12 cellular contexts compared by ENCODE assay signal in the genomic region with DNA sequence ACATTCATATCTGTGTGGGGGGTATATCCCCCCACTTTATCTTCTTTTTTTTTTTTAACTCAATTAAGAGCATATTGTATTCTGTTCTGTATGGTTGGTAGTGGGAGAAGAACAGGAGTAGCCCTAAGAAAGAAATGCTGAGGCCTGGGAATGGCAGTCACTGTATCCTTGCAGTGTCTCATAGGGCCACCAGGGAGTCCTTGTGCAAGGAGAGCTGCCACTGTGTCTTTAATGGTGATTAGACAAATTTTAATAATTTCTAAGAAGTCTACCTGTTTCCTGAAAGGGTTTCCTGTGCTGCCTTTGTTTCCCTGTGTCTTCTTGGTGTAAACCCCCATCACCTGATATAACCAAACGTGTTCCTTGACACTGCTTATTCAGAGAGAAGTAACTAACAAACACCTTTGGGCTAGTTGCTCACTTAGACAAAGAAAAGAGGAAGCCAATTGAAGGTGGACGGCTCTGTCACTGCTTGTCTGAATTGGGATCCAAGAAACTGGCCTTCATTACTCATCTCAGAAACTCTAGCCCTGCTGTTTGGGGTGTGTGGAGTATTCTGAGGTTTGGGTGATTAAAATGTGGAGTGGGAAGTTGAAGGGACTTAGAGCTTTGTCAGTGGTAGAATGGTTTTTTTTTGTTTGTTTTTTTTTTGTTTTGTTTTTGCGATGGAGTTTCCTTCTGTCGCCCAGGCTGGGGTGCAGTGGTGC. TPM values are rescaled to one million over a fixed set of nuclear protein-coding genes. Genes with fewer than 3 reads are reported as not detected.
DNase-seq lines count a peak whose midpoint lies in the region; ATAC-seq and TF ChIP-seq lines count a peak whose summit lies in the region.
"Had no signal": no experiment of that assay in that cellular context is flagged by ENCODE, and none has a peak within 500 bp of the region (broad histone marks: within the 10 kb centered on the region; RNA-seq: fewer than 3 reads in every experiment).

No MANE protein-coding gene starts in this region.

- H3K36me3 Mint-ChIP-seq in activated naive CD8-positive, alpha-beta T cell treated with anti-CD3 and anti-CD28 coated beads for 36 hours: no peaks in the 10 kb centered on the region
- H3K36me3 Mint-ChIP-seq: immature natural killer cell had no signal

- peak; percentile 23 for DNase-seq in GM13977 (ENCODE audit: low spot score)
- peak in 1 of 2 donors; percentile 38 for DNase-seq in fibroblast of lung (ENCODE audit: low read depth in 2 of 2)
- no peak for DNase-seq in activated naive CD8-positive, alpha-beta T cell treated with anti-CD3 and anti-CD28 coated beads for 36 hours
- no peak for DNase-seq in right cardiac atrium
- DNase-seq in activated CD8-positive, alpha-beta memory T cell treated with anti-CD3 and anti-CD28 coated beads, Interleukin-2, amount 50 U/mL, for 48 hours: no peak
- no peak for DNase-seq in SIG-M5 treated with dmso at 0.1 percent for 504 hours (lab: John Stamatoyannopoulos, UW; ENCODE audit: unreplicated experiment)
- DNase-seq: DND-41, immature natural killer cell had no signal

- no peaks in the 10 kb centered on the region for H3K79me2 ChIP-seq in fibroblast of lung (ENCODE audit: control insufficient read depth, insufficient read depth, low read length)

- H3K9me3 ChIP-seq in fibroblast of lung (ENCODE audit: control insufficient read depth, insufficient read depth, low read depth, low read length) (no peaks in the 10 kb centered on the region), right cardiac atrium (ENCODE audit: control insufficient read depth, low read length) (no peaks in the 10 kb centered on the region)

- TF ChIP-seq CTCF in GM13977 (IDR thresholded peaks at IDR 0.05; ENCODE audit: extremely low read depth, insufficient read depth, missing control alignments) (no peak), fibroblast of lung (conservative IDR thresholded peaks at IDR 0.05 in 1 of 2, IDR thresholded peaks at IDR 0.05 in 1 of 2; ENCODE audit: low read depth in 1 of 2, low read length in 2 of 2) (no peak)

- H3K9me3 Mint-ChIP-seq in activated naive CD8-positive, alpha-beta T cell treated with anti-CD3 and anti-CD28 coated beads for 36 hours: no peaks in the 10 kb centered on the region
- H3K9me3 Mint-ChIP-seq: central memory CD8-positive, alpha-beta T cell; immature natural killer cell had no signal

- intact Hi-C loops in right cardiac atrium (cut with DNase I): no loop called here

- peaks cover 2% of the 10 kb centered on the region for H3K27me3 Mint-ChIP-seq in activated naive CD8-positive, alpha-beta T cell treated with anti-CD3 and anti-CD28 coated beads for 36 hours

- H3K27ac ChIP-seq in fibroblast of lung (ENCODE audit: insufficient read depth, low read length) (peak overlapping the region; percentile 49), right cardiac atrium (ENCODE audit: low read length) (no peak overlapping the region)

- no peaks in the 10 kb centered on the region for H3K4me1 Mint-ChIP-seq in activated naive CD8-positive, alpha-beta T cell treated with anti-CD3 and anti-CD28 coated beads for 36 hours
- H3K4me1 Mint-ChIP-seq: central memory CD8-positive, alpha-beta T cell; immature natural killer cell had no signal

- H3K36me3 ChIP-seq in fibroblast of lung (ENCODE audit: control insufficient read depth, insufficient read depth, low read length): no peaks in the 10 kb centered on the region

- peaks cover 8% of the 10 kb centered on the region for H3K4me1 ChIP-seq in fibroblast of lung (ENCODE audit: control insufficient read depth, extremely low read depth, insufficient read depth, low read length)
- H3K4me1 ChIP-seq in right cardiac atrium (ENCODE audit: control insufficient read depth, insufficient read depth, low read length): peaks cover 3% of the 10 kb centered on the region

- H3K27me3 ChIP-seq in fibroblast of lung (ENCODE audit: control insufficient read depth, insufficient read depth, low read length) (no peaks in the 10 kb centered on the region), right cardiac atrium (ENCODE audit: control insufficient read depth, insufficient read depth) (no peaks in the 10 kb centered on the region)

- H3K4me2 ChIP-seq in fibroblast of lung (ENCODE audit: extremely low read depth, insufficient read depth, low read length): no peak overlapping the region

- in situ Hi-C loops in GM13977 (cut with MboI; ENCODE audit: low pct_unique_long_range_greater_than_20kb, low sequenced_read_pairs, unreplicated experiment): no loop called here

- no peak overlapping the region for H3K27ac Mint-ChIP-seq in activated naive CD8-positive, alpha-beta T cell treated with anti-CD3 and anti-CD28 coated beads for 36 hours
- H3K27ac Mint-ChIP-seq: immature natural killer cell had no signal

- 87% methylated on average over 4 of the region's 4 CpGs for WGBS in right cardiac atrium

- no peak overlapping the region for H3K9ac ChIP-seq in fibroblast of lung (ENCODE audit: insufficient read depth, low read length)

- ATAC-seq in GM21529 (IDR thresholded peaks at IDR 0.05; ENCODE audit: unreplicated experiment) (peak; percentile 96), HG03439 (IDR thresholded peaks at IDR 0.05; ENCODE audit: unreplicated experiment) (peak; percentile 74), right cardiac atrium (no peak)
- ATAC-seq: Panc1 had no signal

- no peaks in the 10 kb centered on the region for H4K20me1 ChIP-seq in fibroblast of lung (ENCODE audit: control insufficient read depth, extremely low read depth, insufficient read depth, low read length)

- no peak overlapping the region for H2AFZ ChIP-seq in fibroblast of lung (ENCODE audit: low read length)

- no peak overlapping the region for H3K4me3 ChIP-seq in fibroblast of lung (replicated peaks in 1 of 4; ENCODE audit: control extremely low read depth in 1 of 4, insufficient read depth in 1 of 4, low read depth in 3 of 4, low read length in 4 of 4)
- no peak overlapping the region for H3K4me3 ChIP-seq in right cardiac atrium (ENCODE audit: low read length)

- H3K4me3 Mint-ChIP-seq in activated naive CD8-positive, alpha-beta T cell treated with anti-CD3 and anti-CD28 coated beads for 36 hours: no peak overlapping the region
- H3K4me3 Mint-ChIP-seq: central memory CD8-positive, alpha-beta T cell; immature natural killer cell had no signal

RNA-seq across cellular contexts. Expression of a gene that starts 15.2 kb away (rescaled TPM):
- total RNA-seq in fibroblast of lung (0.50 and 0.77 TPM in 2 replicates), right cardiac atrium (1 to 10 TPM; 1.3 to 1.8 (median 1.7) TPM)
- polyA plus RNA-seq in fibroblast of lung (0.35 and 0.56 TPM in 2 replicates), right cardiac atrium (1.5 TPM)
- polyA plus RNA-seq in fibroblast of lung (2012): 0.30 and 0.51 TPM in 2 replicates
- not detected in 2 replicates for polyA minus RNA-seq in fibroblast of lung (ENCODE audit: low replicate concordance)
- under 1 TPM; 0.14 to 0.20 TPM for total RNA-seq in activated naive CD8-positive, alpha-beta T cell treated with anti-CD3 and anti-CD28 coated beads for 36 hours

RNA-seq across cellular contexts. Expression of a gene that starts 56.3 kb away (rescaled TPM):
- total RNA-seq in fibroblast of lung (46.5 and 52.0 TPM in 2 replicates), right cardiac atrium (100 to 1,000 TPM in 2 of 4 donors, 10 to 100 TPM in 2; 71.2 to 106 (median 98.6) TPM)
- polyA plus RNA-seq in fibroblast of lung (45.7 and 78.7 TPM in 2 replicates), right cardiac atrium (46.9 TPM)
- polyA plus RNA-seq in fibroblast of lung (2012): 41.1 and 78.6 TPM in 2 replicates
- 1.2 and 5.8 TPM in 2 replicates for polyA minus RNA-seq in fibroblast of lung (ENCODE audit: low replicate concordance)
- 1 to 10 TPM; 7.0 to 8.4 TPM for total RNA-seq in activated naive CD8-positive, alpha-beta T cell treated with anti-CD3 and anti-CD28 coated beads for 36 hours

Comparison
In these comparisons a context has a peak if more than half of its experiments do, and no peak if none do; other contexts are left out.
1. ATAC-seq: peak in GM21529 (single experiment) and HG03439 (single experiment); none in right cardiac atrium (0 of 2).